Comparison of ENCODE assay signal across 10 cellular contexts in genomic region chr1:235597867-235598553, GRCh38. TPM values are rescaled to one million over a fixed set of nuclear protein-coding genes. Genes with fewer than 3 reads are reported as not detected.
DNase-seq lines count a peak whose midpoint lies in the region; ATAC-seq and TF ChIP-seq lines count a peak whose summit lies in the region.
"Had no signal": no experiment of that assay in that cellular context is flagged by ENCODE, and none has a peak within 500 bp of the region (broad histone marks: within the 10 kb centered on the region; RNA-seq: fewer than 3 reads in every experiment).

No MANE protein-coding gene starts in this region.

- no peak overlapping the region for H3K4me2 ChIP-seq in OCI-LY3 (ENCODE audit: low read length)
- H3K4me2 ChIP-seq: BLaER1 treated with 17β-estradiol and CSF1 and Interleukin-3, amounts not matched to agents 10 nM and 100 nM had no signal

- no peak overlapping the region for H2AFZ ChIP-seq in OCI-LY3 (ENCODE audit: low read depth, low read length)

- TF ChIP-seq EP300 in transverse colon (IDR thresholded peaks at IDR 0.05; ENCODE audit: low read depth): no peak

- H3K4me1 ChIP-seq in OCI-LY3 (ENCODE audit: low read length) (no peaks in the 10 kb centered on the region), transverse colon (no peaks in the 10 kb centered on the region)

- H3K27ac ChIP-seq in OCI-LY3 (ENCODE audit: low read length) (no peak overlapping the region), transverse colon (no peak overlapping the region)
- H3K27ac ChIP-seq: BLaER1 treated with 17β-estradiol and CSF1 and Interleukin-3, amounts not matched to agents 10 nM and 100 nM had no signal

- peak; percentile 69 for DNase-seq in SIG-M5 treated with dmso at 0.1 percent for 504 hours (lab: John Stamatoyannopoulos, UW; ENCODE audit: unreplicated experiment)
- no peak for DNase-seq in SIG-M5 (lab: John Stamatoyannopoulos, UW)
- no peak for DNase-seq in epithelial cell of proximal tubule (ENCODE audit: low read depth)
- DNase-seq in transverse colon: no peak
- DNase-seq in activated CD4-positive, alpha-beta T cell treated with anti-CD3 and anti-CD28 coated beads, Interleukin-2, amount 50 U/mL, for 4 hours: no peak
- DNase-seq: activated naive CD8-positive, alpha-beta T cell treated with anti-CD3 and anti-CD28 coated beads, Interleukin-2, amount 50 U/mL, for 24 hours had no signal

- peak; percentile 40; the same call in 1 of the 2 replicates for TF ChIP-seq CTCF in OCI-LY3 (IDR thresholded peaks at IDR 0.05; ENCODE audit: low read depth, low read length)
- TF ChIP-seq CTCF in epithelial cell of proximal tubule (conservative IDR thresholded peaks at IDR 0.05; ENCODE audit: low read depth, low read length): peak; percentile 46
- peak in 4 of 5 experiments; percentile 26 to 42 (median 36) for TF ChIP-seq CTCF in transverse colon (IDR thresholded peaks at IDR 0.05)

- H3K79me2 ChIP-seq in OCI-LY3 (ENCODE audit: low read length): no peaks in the 10 kb centered on the region

- no peaks in the 10 kb centered on the region for H4K20me1 ChIP-seq in OCI-LY3 (ENCODE audit: insufficient read depth, low read length)

- 63% methylated on average over 7 of the region's 7 CpGs; no CpG with 5 or more reads in 1 of the 2 donors for WGBS in transverse colon (ENCODE audit: low coverage in 1 of 2), 2 donors

- no peak for ATAC-seq in HG03280 (IDR thresholded peaks at IDR 0.05; ENCODE audit: unreplicated experiment)
- no peak for ATAC-seq in HG03139 (IDR thresholded peaks at IDR 0.05; ENCODE audit: unreplicated experiment)
- ATAC-seq: activated naive CD8-positive, alpha-beta T cell treated with anti-CD3 and anti-CD28 coated beads, Interleukin-2, amount 50 U/mL, for 24 hours had no signal

- intact Hi-C loops in transverse colon (cut with DNase I; ENCODE audit: low total_unique reads): no loop called here

- in situ Hi-C loops in transverse colon (cut with MboI; ENCODE audit: low pct_ligation_motif_present in 1 of 4, low pct_unique_long_range_greater_than_20kb in 1 of 4, low sequenced_read_pairs in 3 of 4): no loop called here

- TF ChIP-seq POLR2A in transverse colon (IDR thresholded peaks at IDR 0.05): no peak

- H3K9me3 ChIP-seq in OCI-LY3 (ENCODE audit: insufficient read depth, low read length): no peaks in the 10 kb centered on the region
- no peaks in the 10 kb centered on the region for H3K9me3 ChIP-seq in transverse colon

- no peak overlapping the region for H3K9ac ChIP-seq in OCI-LY3 (ENCODE audit: low read length)
- H3K9ac ChIP-seq: BLaER1 treated with 17β-estradiol and CSF1 and Interleukin-3, amounts not matched to agents 10 nM and 100 nM had no signal

- H3K4me3 ChIP-seq in OCI-LY3 (ENCODE audit: low read length) (no peak overlapping the region), epithelial cell of proximal tubule (ENCODE audit: low read depth, low read length) (no peak overlapping the region), transverse colon (no peak overlapping the region)
- H3K4me3 ChIP-seq: BLaER1 treated with 17β-estradiol and CSF1 and Interleukin-3, amounts not matched to agents 10 nM and 100 nM had no signal

- H3K27me3 ChIP-seq in OCI-LY3 (ENCODE audit: low read depth, low read length) (0 out of 2 replicates have a peak, but pooled peaks cover 3% of the 10 kb centered on the region), transverse colon (no peaks in the 10 kb centered on the region)

- no peaks in the 10 kb centered on the region for H3K36me3 ChIP-seq in OCI-LY3 (replicated peaks; ENCODE audit: low read depth, low read length)
- no peaks in the 10 kb centered on the region for H3K36me3 ChIP-seq in transverse colon
- H3K36me3 ChIP-seq: BLaER1 treated with 17β-estradiol and CSF1 and Interleukin-3, amounts not matched to agents 10 nM and 100 nM had no signal

RNA-seq across cellular contexts. Expression of gene GNG4, which starts 51.6 kb away (rescaled TPM):
- total RNA-seq in epithelial cell of proximal tubule (0.12 and 0.43 TPM in 2 replicates), transverse colon (1 to 10 TPM in 3 of 4 donors, under 1 TPM in 1; 0.37 to 6.8 (median 5.5) TPM)
